Comparison of ENCODE assay signal across 14 cellular contexts in the genomic region with DNA sequence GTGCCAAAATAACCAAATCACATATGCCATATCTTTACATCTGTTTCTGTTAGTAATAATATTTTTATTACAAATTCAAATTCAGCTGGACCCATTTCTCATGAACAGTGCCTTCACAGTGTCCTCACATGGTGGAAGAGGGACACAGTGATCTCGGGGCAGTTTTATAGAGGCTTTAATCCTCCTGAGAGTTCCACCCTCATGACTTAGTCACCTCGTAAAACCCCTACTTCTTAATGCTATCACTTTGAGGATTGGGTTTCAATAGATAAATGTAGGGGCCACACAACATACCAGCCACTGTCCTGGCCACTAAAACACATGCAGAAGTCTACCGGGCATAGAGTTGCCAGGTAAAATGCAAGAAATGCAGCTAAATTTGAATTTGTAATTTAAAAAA.
DNase-seq lines count a peak whose midpoint lies in the region; TF ChIP-seq lines count a peak whose summit lies in the region.
"Had no signal": no experiment of that assay in that cellular context is flagged by ENCODE, and none has a peak within 500 bp of the region (broad histone marks: within the 10 kb centered on the region; RNA-seq: fewer than 3 reads in every experiment).

No MANE protein-coding gene starts in this region.

- TF ChIP-seq CTCF in GM13977 (IDR thresholded peaks at IDR 0.05; ENCODE audit: extremely low read depth, insufficient read depth, missing control alignments) = no peak

- peak; percentile 71 for DNase-seq in LoVo (ENCODE audit: low spot score)
- DNase-seq in NCI-H82 treated with DMSO at 0.1 percent for 48 hours (lab: John Stamatoyannopoulos, UW; ENCODE audit: unreplicated experiment) = peak; percentile 7
- peak; percentile 48 for DNase-seq in islet precursor cell
- no peak for DNase-seq in pons (ENCODE audit: low spot score)
- DNase-seq in T-helper 2 cell = no peak
- DNase-seq in GM13977 (ENCODE audit: low spot score) = no peak
- DNase-seq: C1 segment of cervical spinal cord; Calu3; CD4-positive, alpha-beta memory T cell; COR-L47; DMS53; DMS79 treated with DMSO at 0.1 percent for 48 hours; GF-D8; GOT3 had no signal

- in situ Hi-C loops in GM13977 (cut with MboI; ENCODE audit: low pct_unique_long_range_greater_than_20kb, low sequenced_read_pairs, unreplicated experiment) = no loop called here

Comparison
In these comparisons a context has a peak if more than half of its experiments do, and no peak if none do; other contexts are left out.
1. DNase-seq: peak in LoVo (single experiment), NCI-H82 treated with DMSO at 0.1 percent for 48 hours (single experiment) and islet precursor cell (single experiment); none in pons (single experiment), T-helper 2 cell (0 of 5) and GM13977 (single experiment).